ENCODE assay signal across 1 cellular context in genomic region chr1:151547119-151547899, GRCh38.
TF ChIP-seq lines count a peak whose summit lies in the region.

No MANE protein-coding gene starts in this region.

TF ChIP-seq in HepG2, 621 proteins besides CTCF, POLR2A, EP300 and RAD21 (continued from another document and continues in another):
- TF ChIP-seq ZNF691 (CRISPR knock-in tag; IDR thresholded peaks at IDR 0.05; ENCODE audit: borderline replicate concordance, low read depth) (no peak), ZNF337 (CRISPR knock-in tag; IDR thresholded peaks at IDR 0.05; ENCODE audit: borderline replicate concordance, low read depth) (0 out of 2 replicates have a peak, but pooled peaks have one; percentile 67), NFKB2 (CRISPR knock-in tag; IDR thresholded peaks at IDR 0.05; ENCODE audit: borderline replicate concordance) (no peak), NFYB (CRISPR knock-in tag; IDR thresholded peaks at IDR 0.05) (peak; percentile 21; the same call in 1 of the 2 replicates), ATF1 (CRISPR knock-in tag; IDR thresholded peaks at IDR 0.05) (peak; percentile 40; the same call in 1 of the 2 replicates), ZFX (CRISPR knock-in tag; IDR thresholded peaks at IDR 0.05; ENCODE audit: low read depth) (no peak), DBP (CRISPR knock-in tag; IDR thresholded peaks at IDR 0.05; ENCODE audit: not compliant biosample characterization) (no peak), TBP (CRISPR knock-in tag; IDR thresholded peaks at IDR 0.05) (no peak), IRF9 (CRISPR knock-in tag; IDR thresholded peaks at IDR 0.05; ENCODE audit: borderline replicate concordance) (no peak), HMGXB4 (CRISPR knock-in tag; IDR thresholded peaks at IDR 0.05; ENCODE audit: borderline replicate concordance in 1 of 2, low read depth in 1 of 2) (peak in 1 of 2 experiments; percentile 45; a peak in 1 of 4 replicates), ZNF574 (CRISPR knock-in tag; IDR thresholded peaks at IDR 0.05) (peak; percentile 60; the same call in 1 of the 2 replicates), SP1 (IDR thresholded peaks at IDR 0.05) (no peak), SP1 (CRISPR knock-in tag; IDR thresholded peaks at IDR 0.05) (0 out of 2 replicates have a peak, but pooled peaks have one; percentile 34), FOXC1 (CRISPR knock-in tag; IDR thresholded peaks at IDR 0.05; ENCODE audit: borderline replicate concordance) (peak; percentile 50; the same call in 1 of the 2 replicates), ZNF720 (CRISPR knock-in tag; IDR thresholded peaks at IDR 0.05) (no peak), ATF5 (CRISPR knock-in tag; IDR thresholded peaks at IDR 0.05; ENCODE audit: low read depth) (no peak; the same call in 1 of the 2 replicates), CEBPZ (IDR thresholded peaks at IDR 0.05; ENCODE audit: low read length) (no peak), JUND (CRISPR knock-in tag; IDR thresholded peaks at IDR 0.05) (peak; percentile 82), CHCHD3 (CRISPR knock-in tag; IDR thresholded peaks at IDR 0.05) (no peak), ZBED4 (CRISPR knock-in tag; IDR thresholded peaks at IDR 0.05; ENCODE audit: borderline replicate concordance) (peak; percentile 44; the same call in 1 of the 2 replicates), PCBP1 (IDR thresholded peaks at IDR 0.05; ENCODE audit: borderline replicate concordance, low read depth, low read length) (no peak), NKX3-1 (CRISPR knock-in tag; IDR thresholded peaks at IDR 0.05) (no peak), RFXANK (CRISPR knock-in tag; IDR thresholded peaks at IDR 0.05) (no peak), ZNF30 (CRISPR knock-in tag; IDR thresholded peaks at IDR 0.05) (no peak), NCOR1 (IDR thresholded peaks at IDR 0.05; ENCODE audit: borderline replicate concordance, low read length) (peak; percentile 85), ZFP36 (IDR thresholded peaks at IDR 0.05; ENCODE audit: borderline replicate concordance, low read depth, low read length, partially characterized antibody) (no peak), ZNF230 (CRISPR knock-in tag; IDR thresholded peaks at IDR 0.05) (0 out of 2 replicates have a peak, but pooled peaks have one; percentile 47), ZNF800 (CRISPR knock-in tag; IDR thresholded peaks at IDR 0.05) (no peak), ZNF12 (CRISPR knock-in tag; IDR thresholded peaks at IDR 0.05) (0 out of 2 replicates have a peak, but pooled peaks have one; percentile 51), ZNF550 (CRISPR knock-in tag; IDR thresholded peaks at IDR 0.05; ENCODE audit: borderline replicate concordance) (no peak), KDM5B (CRISPR knock-in tag; IDR thresholded peaks at IDR 0.05; ENCODE audit: borderline replicate concordance) (no peak), ZBTB42 (CRISPR knock-in tag; IDR thresholded peaks at IDR 0.05) (no peak), ZNF414 (CRISPR knock-in tag; IDR thresholded peaks at IDR 0.05) (peak; percentile 74; the same call in 1 of the 2 replicates), SOX5 (CRISPR knock-in tag; IDR thresholded peaks at IDR 0.05; ENCODE audit: borderline replicate concordance) (peak; percentile 92), ZSCAN30 (CRISPR knock-in tag; IDR thresholded peaks at IDR 0.05) (no peak), ZNF580 (CRISPR knock-in tag; IDR thresholded peaks at IDR 0.05; ENCODE audit: borderline replicate concordance, low read depth) (0 out of 2 replicates have a peak, but pooled peaks have one; percentile 32), SIX4 (CRISPR knock-in tag; IDR thresholded peaks at IDR 0.05) (no peak), PBX3 (CRISPR knock-in tag; IDR thresholded peaks at IDR 0.05; ENCODE audit: borderline replicate concordance) (no peak), ZNF3 (CRISPR knock-in tag; IDR thresholded peaks at IDR 0.05) (0 out of 2 replicates have a peak, but pooled peaks have one; percentile 30)
